ENCODE assay signal across 22 cellular contexts in genomic region chr1:50793521-50793920, GRCh38.
A peak's percentile ranks its signal among the peaks of the same experiment; 100 is the strongest.
DNase-seq lines count a peak whose midpoint lies in the region; ATAC-seq, FAIRE-seq and TF ChIP-seq lines count a peak whose summit lies in the region.
"Had no signal": no experiment of that assay in that cellular context is flagged by ENCODE, and none has a peak within 500 bp of the region (broad histone marks: within the 10 kb centered on the region; RNA-seq: fewer than 3 reads in every experiment).

No MANE protein-coding gene starts in this region.

- H3K4me1 ChIP-seq in A673 (ENCODE audit: insufficient read depth, low read length, poor library complexity, severe bottlenecking) = peaks cover 10% of the 10 kb centered on the region
- H3K4me1 ChIP-seq in HAP-1 = peaks cover 15% of the 10 kb centered on the region
- H3K4me1 ChIP-seq in astrocyte (ENCODE audit: insufficient read depth, low read length) = no peaks in the 10 kb centered on the region
- H3K4me1 ChIP-seq: BE2C; BLaER1 treated with 17β-estradiol and CSF1 and Interleukin-3, amounts not matched to agents 10 nM and 100 nM had no signal

- H3K9me3 ChIP-seq in A673 (ENCODE audit: low read depth, low read length, poor library complexity, severe bottlenecking) (no peaks in the 10 kb centered on the region), HAP-1 (no peaks in the 10 kb centered on the region), astrocyte (ENCODE audit: insufficient read depth, low read depth, low read length) (no peaks in the 10 kb centered on the region)
- H3K9me3 ChIP-seq: BE2C; BLaER1 treated with 17β-estradiol and CSF1 and Interleukin-3, amounts not matched to agents 10 nM and 100 nM had no signal

- H3K27ac ChIP-seq in A673 (ENCODE audit: low read depth, low read length, poor library complexity, severe bottlenecking) (no peak overlapping the region), astrocyte (ENCODE audit: low read depth, low read length) (no peak overlapping the region)
- H3K27ac ChIP-seq: 22Rv1; BLaER1 treated with 17β-estradiol and CSF1 and Interleukin-3, amounts not matched to agents 10 nM and 100 nM had no signal

- H4K20me1 ChIP-seq in astrocyte (ENCODE audit: insufficient read depth, low read length) = peaks cover 7% of the 10 kb centered on the region

- no peak overlapping the region for H3K4me3 Mint-ChIP-seq in astrocyte (ENCODE audit: unreplicated experiment)
- H3K4me3 Mint-ChIP-seq: CD14-positive monocyte; CD4-positive, alpha-beta T cell; CD8-positive, alpha-beta memory T cell had no signal

- TF ChIP-seq CTCF in A673 (conservative IDR thresholded peaks at IDR 0.05; ENCODE audit: low read depth, low read length) (no peak), astrocyte (IDR thresholded peaks at IDR 0.05; ENCODE audit: insufficient read depth, low read depth, low read length) (no peak)

- no peaks in the 10 kb centered on the region for H3K27me3 Mint-ChIP-seq in astrocyte (ENCODE audit: low read depth, unreplicated experiment)
- H3K27me3 Mint-ChIP-seq: CD4-positive, alpha-beta T cell; CD8-positive, alpha-beta memory T cell had no signal

- peaks cover 2% of the 10 kb centered on the region for H3K4me1 Mint-ChIP-seq in astrocyte (ENCODE audit: low read depth, unreplicated experiment)

- intact Hi-C loops in A673 (cut with micrococcal nuclease; ENCODE audit: unreplicated experiment) = no loop called here

- no peaks in the 10 kb centered on the region for H3K36me3 Mint-ChIP-seq in astrocyte (ENCODE audit: low read depth, unreplicated experiment)

- no peak overlapping the region for H3K9ac ChIP-seq in astrocyte (ENCODE audit: low read length)
- H3K9ac ChIP-seq: BLaER1 treated with 17β-estradiol and CSF1 and Interleukin-3, amounts not matched to agents 10 nM and 100 nM had no signal

- POLR2A ChIA-PET in A673 (lab: Charles Lee; ENCODE audit: low non-redundant PET) = no interaction called here

- in situ Hi-C loops in HAP-1 (cut with MboI; ENCODE audit: low sequenced_read_pairs) = no loop called here

- H3K36me3 ChIP-seq in A673 (ENCODE audit: insufficient read depth, low read length, poor library complexity, severe bottlenecking) = no peaks in the 10 kb centered on the region
- no peaks in the 10 kb centered on the region for H3K36me3 ChIP-seq in HAP-1 (replicated peaks)
- no peaks in the 10 kb centered on the region for H3K36me3 ChIP-seq in astrocyte (ENCODE audit: insufficient read depth, low read length)
- H3K36me3 ChIP-seq: BE2C had no signal

- H3K27ac Mint-ChIP-seq in astrocyte (ENCODE audit: unreplicated experiment) = no peak overlapping the region
- H3K27ac Mint-ChIP-seq: CD4-positive, alpha-beta T cell; CD8-positive, alpha-beta memory T cell had no signal

- H3K79me2 ChIP-seq in astrocyte (ENCODE audit: insufficient read depth, low read length) = no peaks in the 10 kb centered on the region

- FAIRE-seq in astrocyte (lab: Jason Lieb, UNC) = peak; percentile 37
- FAIRE-seq: A204.1, D721Med, GM12878 had no signal

- CTCF ChIA-PET in A673 (lab: Charles Lee) = no interaction called here

- H3K27me3 ChIP-seq in A673 (replicated peaks; ENCODE audit: insufficient read depth, low read depth, low read length, poor library complexity) (no peaks in the 10 kb centered on the region), HAP-1 (ENCODE audit: low read depth) (no peaks in the 10 kb centered on the region), astrocyte (ENCODE audit: insufficient read depth, low read length) (no peaks in the 10 kb centered on the region)
- H3K27me3 ChIP-seq: BE2C; BLaER1 treated with 17β-estradiol and CSF1 and Interleukin-3, amounts not matched to agents 10 nM and 100 nM had no signal

- no peaks in the 10 kb centered on the region for H3K9me3 Mint-ChIP-seq in astrocyte (ENCODE audit: unreplicated experiment)
- H3K9me3 Mint-ChIP-seq: CD14-positive monocyte; CD4-positive, alpha-beta T cell; CD8-positive, alpha-beta memory T cell had no signal

- no peak overlapping the region for H2AFZ ChIP-seq in astrocyte (ENCODE audit: low read depth, low read length)

- no peak for ATAC-seq in GM21529 (IDR thresholded peaks at IDR 0.05; ENCODE audit: unreplicated experiment)
- ATAC-seq in HG03139 (IDR thresholded peaks at IDR 0.05; ENCODE audit: unreplicated experiment) = no peak
- ATAC-seq: GM12878 had no signal

- BruUV-seq in A673 (replicated peaks; lab: Mats Ljungman, UMichigan) = no TSS peak

- no peak overlapping the region for H3K4me2 ChIP-seq in astrocyte (ENCODE audit: low read length)
- H3K4me2 ChIP-seq: BLaER1 treated with 17β-estradiol and CSF1 and Interleukin-3, amounts not matched to agents 10 nM and 100 nM had no signal

- DNase-seq in A673 (ENCODE audit: low spot score) (peak; percentile 32), HAP-1 (ENCODE audit: low spot score in 2 of 2) (peak; percentile 18 to 92), astrocyte (ENCODE audit: low read depth) (no peak), SW480 (ENCODE audit: low spot score) (no peak)
- DNase-seq: ACHN; AML-193; BE2C; CD4-positive, alpha-beta T cell; CD8-positive, alpha-beta memory T cell; DMS 273 treated with DMSO at 0.1 percent for 48 hours; DMS79; EL; GDM1; HCEC 1CT had no signal

- no peak overlapping the region for H3K4me3 ChIP-seq in A673 (ENCODE audit: low read depth, low read length, poor library complexity, severe bottlenecking)
- H3K4me3 ChIP-seq in HAP-1 = no peak overlapping the region
- no peak overlapping the region for H3K4me3 ChIP-seq in astrocyte (ENCODE audit: insufficient read depth, low read depth, low read length)
- H3K4me3 ChIP-seq: BLaER1 treated with 17β-estradiol and CSF1 and Interleukin-3, amounts not matched to agents 10 nM and 100 nM; GM12878 had no signal

Comparison
In these comparisons a context has a peak if more than half of its experiments do, and no peak if none do; other contexts are left out.
1. DNase-seq: peak in A673 (single experiment) and HAP-1 (2 of 2); none in astrocyte (single experiment) and SW480 (single experiment).